Comparison of ENCODE assay signal across 8 cellular contexts in the genomic region with DNA sequence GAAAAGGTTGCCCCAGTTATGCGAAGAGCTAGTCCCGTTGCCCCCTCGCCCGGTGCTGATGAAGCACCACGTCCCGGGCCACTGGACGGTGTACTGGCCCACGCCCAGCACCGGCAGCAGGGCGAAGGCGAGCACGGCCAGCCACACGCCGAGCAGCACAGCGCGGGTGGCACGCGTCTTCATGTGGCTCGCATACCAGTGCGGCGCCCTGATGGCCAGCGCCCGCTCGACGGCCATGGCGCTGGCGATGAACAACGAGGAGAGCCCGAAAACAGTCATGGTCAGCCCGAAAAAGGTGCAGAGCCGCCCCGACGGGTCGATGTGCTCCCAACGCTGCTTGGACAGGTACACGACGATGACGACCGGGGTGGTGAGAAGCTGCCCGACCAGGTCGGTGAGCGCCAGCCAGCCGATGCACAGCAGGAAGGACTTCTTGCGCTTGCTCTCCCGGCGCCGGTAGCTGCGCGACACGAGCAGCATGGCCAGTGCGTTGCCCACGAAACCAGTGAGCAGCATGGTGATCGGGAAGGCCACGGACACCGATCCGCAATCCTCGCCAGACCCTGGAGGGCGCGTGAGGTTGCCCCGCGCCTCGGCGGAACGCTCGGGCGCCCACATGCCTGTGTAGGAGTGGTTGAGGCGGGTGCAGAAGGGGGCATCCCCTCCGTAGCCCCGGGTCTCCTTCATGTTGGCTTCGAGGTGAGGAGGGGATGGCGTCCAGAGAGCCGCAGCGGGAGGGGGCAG. TPM values are rescaled to one million over a fixed set of nuclear protein-coding genes. Genes with fewer than 3 reads are reported as not detected.
DNase-seq lines count a peak whose midpoint lies in the region; ATAC-seq, FAIRE-seq and TF ChIP-seq lines count a peak whose summit lies in the region.

No MANE protein-coding gene starts in this region.

- peak; percentile 6 for ATAC-seq in GM21529 (IDR thresholded peaks at IDR 0.05; ENCODE audit: unreplicated experiment)
- ATAC-seq in naive thymus-derived CD8-positive, alpha-beta T cell, result peak; percentile 60 to 66

- TF ChIP-seq POLR2A in esophagus muscularis mucosa (IDR thresholded peaks at IDR 0.05; ENCODE audit: low read depth), result no peak

- no peaks in the 10 kb centered on the region for H3K36me3 Mint-ChIP-seq in naive thymus-derived CD8-positive, alpha-beta T cell

- POLR2A ChIA-PET in naive thymus-derived CD8-positive, alpha-beta T cell (lab: Charles Lee), result no interaction called here

- H3K4me3 Mint-ChIP-seq in naive thymus-derived CD8-positive, alpha-beta T cell, result peak overlapping the region; percentile 79 to 89 (median 84)

- intact Hi-C loops in esophagus muscularis mucosa (cut with DNase I), result loop anchor here (5.0 kb wide), 1 partner anchor 515 kb away; no protein-coding TSS in a partner anchor

- peak overlapping the region in 1 of 10 donors; percentile 35 for H3K27ac Mint-ChIP-seq in naive thymus-derived CD8-positive, alpha-beta T cell

- H3K27me3 Mint-ChIP-seq in naive thymus-derived CD8-positive, alpha-beta T cell, result peaks cover 18 to 39% (median 30%) of the 10 kb centered on the region in 5 donors

- no peak for TF ChIP-seq EP300 in esophagus muscularis mucosa (IDR thresholded peaks at IDR 0.05)

- DNase-seq in BE2C (peak; percentile 24), esophagus muscularis mucosa (ENCODE audit: extremely low spot score) (no peak), RCC 7860 (ENCODE audit: low spot score) (no peak), superior temporal gyrus (ENCODE audit: extremely low spot score) (no peak), SJCRH30 (no peak)
- DNase-seq in naive thymus-derived CD8-positive, alpha-beta T cell, result peak in 5 of 10 donors; percentile 13 to 38 (median 28)

- H3K9me3 Mint-ChIP-seq in naive thymus-derived CD8-positive, alpha-beta T cell, result no peaks in the 10 kb centered on the region

- H3K27me3 ChIP-seq in BE2C (no peaks in the 10 kb centered on the region), esophagus muscularis mucosa (peaks cover 5 to 34% (median 7%) of the 10 kb centered on the region in 4 donors), SJCRH30 (peaks cover 6% of the 10 kb centered on the region; the same call in 1 of the 2 replicates)

- H3K36me3 ChIP-seq in BE2C (no peaks in the 10 kb centered on the region), esophagus muscularis mucosa (no peaks in the 10 kb centered on the region), SJCRH30 (no peaks in the 10 kb centered on the region)

- peak overlapping the region; percentile 58 for H3K4me3 ChIP-seq in BE2C (ENCODE audit: low read depth, low read length)
- H3K4me3 ChIP-seq in WI38 (ENCODE audit: low read depth, low read length), result peak overlapping the region; percentile 50
- peak overlapping the region; percentile 59 to 71 (median 64) for H3K4me3 ChIP-seq in esophagus muscularis mucosa
- no peak overlapping the region for H3K4me3 ChIP-seq in SJCRH30

- H3K9me3 ChIP-seq in BE2C (no peaks in the 10 kb centered on the region), esophagus muscularis mucosa (no peaks in the 10 kb centered on the region), SJCRH30 (replicated peaks) (no peaks in the 10 kb centered on the region)

- H3K4me1 ChIP-seq in BE2C (peaks cover 2% of the 10 kb centered on the region; the same call in 1 of the 2 replicates), esophagus muscularis mucosa (peaks cover 16 to 32% (median 23%) of the 10 kb centered on the region in 4 donors), SJCRH30 (no peaks in the 10 kb centered on the region)

- H3K4me1 Mint-ChIP-seq in naive thymus-derived CD8-positive, alpha-beta T cell, result peaks cover 6 to 23% (median 22%) of the 10 kb centered on the region in 4 donors

- WGBS in esophagus muscularis mucosa, result 10% methylated on average over 28 of the region's 73 CpGs

- no peak for TF ChIP-seq CTCF in BE2C (IDR thresholded peaks at IDR 0.05; ENCODE audit: low read depth, low read length)
- TF ChIP-seq CTCF in WI38 (IDR thresholded peaks at IDR 0.05; ENCODE audit: low read depth, low read length), result no peak
- TF ChIP-seq CTCF in esophagus muscularis mucosa (IDR thresholded peaks at IDR 0.05), result no peak

- H3K27ac ChIP-seq in esophagus muscularis mucosa (replicated peaks in 1 of 4) (peak overlapping the region in 3 of 4 donors; percentile 26 to 54 (median 40)), SJCRH30 (no peak overlapping the region)

- FAIRE-seq in RCC 7860 (lab: Jason Lieb, UNC), result no peak

RNA-seq across cellular contexts. Expression of a gene that starts 0.6 kb away (rescaled TPM):
- polyA plus RNA-seq in BE2C (2012; ENCODE audit: insufficient read depth, insufficient read length, low read depth), result 6.9 TPM
- total RNA-seq in esophagus muscularis mucosa, result 10 to 100 TPM in 3 of 4 donors, 1 to 10 TPM in 1; 5.4 to 34.8 (median 19.2) TPM
- total RNA-seq in naive thymus-derived CD8-positive, alpha-beta T cell, result under 1 TPM; 0.11 to 0.26 TPM
- polyA plus RNA-seq in naive thymus-derived CD8-positive, alpha-beta T cell, result not detected
- not detected in 2 replicates for total RNA-seq in SJCRH30 (2014; rRNA removed; shearing (Covaris generic))

RNA-seq across cellular contexts. Expression of a gene that starts 33.8 kb away (rescaled TPM):
- 23.0 TPM for polyA plus RNA-seq in BE2C (2012; ENCODE audit: insufficient read depth, insufficient read length, low read depth)
- 10 to 100 TPM; 37.2 to 65.6 (median 40.0) TPM for total RNA-seq in esophagus muscularis mucosa
- 100 to 1,000 TPM; 171 to 175 TPM for total RNA-seq in naive thymus-derived CD8-positive, alpha-beta T cell
- 10 to 100 TPM; 40.9 to 67.7 (median 63.3) TPM for polyA plus RNA-seq in naive thymus-derived CD8-positive, alpha-beta T cell
- total RNA-seq in SJCRH30 (2014; rRNA removed; shearing (Covaris generic)), result 85.8 and 120 TPM in 2 replicates
